Comparison of ENCODE assay signal across 1 cellular context in the genomic region with DNA sequence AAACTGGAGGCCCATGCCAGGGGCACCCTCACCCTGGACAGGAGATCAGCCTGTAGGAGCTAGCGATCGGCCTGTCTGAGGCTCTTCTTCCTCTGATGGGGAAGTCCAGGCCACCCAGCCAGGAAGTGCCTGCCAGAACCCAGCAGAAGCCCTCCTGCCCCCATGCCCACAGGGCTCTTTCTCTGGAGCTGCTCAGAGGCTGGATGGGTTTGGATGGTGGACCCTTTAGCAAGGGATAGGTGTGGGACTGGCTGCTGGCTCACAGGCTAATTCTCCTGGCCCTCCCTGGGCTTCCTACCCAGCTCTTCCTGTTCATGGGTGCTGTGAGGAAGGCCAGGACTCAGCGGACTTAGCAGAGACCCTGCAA.
TF ChIP-seq lines count a peak whose summit lies in the region.

No MANE protein-coding gene starts in this region.

TF ChIP-seq in IMR-90, 13 proteins besides CTCF, POLR2A, EP300 and RAD21:
- TF ChIP-seq NFE2L2 (IDR thresholded peaks at IDR 0.05; ENCODE audit: low read depth, low read length) (no peak), SMC3 (IDR thresholded peaks at IDR 0.05; ENCODE audit: low read depth, low read length) (no peak), CHD1 (IDR thresholded peaks at IDR 0.05; ENCODE audit: low read depth, low read length) (no peak), RFX5 (IDR thresholded peaks at IDR 0.05; ENCODE audit: low read depth, low read length) (no peak), MAZ (IDR thresholded peaks at IDR 0.05; ENCODE audit: borderline replicate concordance, low read depth, low read length) (no peak), CEBPB (IDR thresholded peaks at IDR 0.05; ENCODE audit: low read depth, low read length) (no peak), RCOR1 (IDR thresholded peaks at IDR 0.05; ENCODE audit: insufficient replicate concordance, low read length) (no peak)
- TF ChIP-seq, protein P1, sequence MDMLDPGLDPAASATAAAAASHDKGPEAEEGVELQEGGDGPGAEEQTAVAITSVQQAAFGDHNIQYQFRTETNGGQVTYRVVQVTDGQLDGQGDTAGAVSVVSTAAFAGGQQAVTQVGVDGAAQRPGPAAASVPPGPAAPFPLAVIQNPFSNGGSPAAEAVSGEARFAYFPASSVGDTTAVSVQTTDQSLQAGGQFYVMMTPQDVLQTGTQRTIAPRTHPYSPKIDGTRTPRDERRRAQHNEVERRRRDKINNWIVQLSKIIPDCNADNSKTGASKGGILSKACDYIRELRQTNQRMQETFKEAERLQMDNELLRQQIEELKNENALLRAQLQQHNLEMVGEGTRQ (IDR thresholded peaks at IDR 0.05; ENCODE audit: low read depth, low read length), result no peak
